Comparison of ENCODE assay signal across 1 cellular context in the genomic region with DNA sequence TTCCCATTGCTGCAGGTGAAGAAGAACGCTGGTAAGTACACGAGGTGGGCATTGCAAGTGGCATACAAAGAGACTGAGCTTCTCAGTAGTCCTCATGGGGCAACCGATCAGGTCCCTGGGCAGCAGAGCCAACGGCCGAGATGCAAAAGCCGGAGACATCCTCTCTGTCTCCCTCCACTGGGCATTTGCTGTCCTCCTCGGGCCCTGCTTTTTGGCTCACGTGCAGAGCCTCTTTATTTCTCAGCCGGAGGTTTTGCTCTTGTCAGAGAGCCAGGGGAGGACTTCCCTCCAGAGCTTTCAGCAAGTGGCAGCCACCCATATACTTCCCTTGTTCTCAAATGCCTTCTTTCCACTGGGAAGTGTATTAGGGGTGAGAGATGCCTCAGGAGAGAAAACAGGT.
TF ChIP-seq lines count a peak whose summit lies in the region.

No MANE protein-coding gene starts in this region.

TF ChIP-seq in H1, 55 proteins besides CTCF, POLR2A, EP300 and RAD21:
- no peak for TF ChIP-seq BCL11A (IDR thresholded peaks at IDR 0.05; ENCODE audit: low read depth in 2 of 2, low read length in 2 of 2)
- no peak for TF ChIP-seq FOSL1 (IDR thresholded peaks at IDR 0.05; ENCODE audit: insufficient read depth, low read depth, low read length)
- no peak for TF ChIP-seq CTBP2 (IDR thresholded peaks at IDR 0.05; ENCODE audit: borderline replicate concordance, insufficient read depth, insufficient read length, low read length)
- TF ChIP-seq SRF (IDR thresholded peaks at IDR 0.05; ENCODE audit: low read depth, low read length): no peak
- no peak for TF ChIP-seq NANOG (IDR thresholded peaks at IDR 0.05; ENCODE audit: insufficient read depth, low read depth, low read length, poor library complexity, severe bottlenecking)
- no peak for TF ChIP-seq KDM4A (IDR thresholded peaks at IDR 0.05; ENCODE audit: low read depth, low read length, severe bottlenecking)
